7 cellular contexts compared by ENCODE assay signal in genomic region chr1:151720190-151720953, GRCh38. TPM values are rescaled to one million over a fixed set of nuclear protein-coding genes. Genes with fewer than 3 reads are reported as not detected.
DNase-seq lines count a peak whose midpoint lies in the region; ATAC-seq and TF ChIP-seq lines count a peak whose summit lies in the region.

No MANE protein-coding gene starts in this region.

- H3K27ac ChIP-seq in SU-DHL-6 (ENCODE audit: low read depth, low read length), result no peak overlapping the region

- peaks cover 12% of the 10 kb centered on the region for H3K9me3 Mint-ChIP-seq in glutamatergic neuron (ENCODE audit: unreplicated experiment)

- H3K9me3 ChIP-seq in SU-DHL-6 (ENCODE audit: insufficient read depth, low read length) (no peaks in the 10 kb centered on the region), skeletal muscle satellite cell (replicated peaks; ENCODE audit: low read length) (no peaks in the 10 kb centered on the region)

- peak overlapping the region; percentile 73 for H3K4me3 Mint-ChIP-seq in glutamatergic neuron (ENCODE audit: unreplicated experiment)

- H3K9ac ChIP-seq in SU-DHL-6 (ENCODE audit: low read length), result no peak overlapping the region
- H3K9ac ChIP-seq in skeletal muscle satellite cell (ENCODE audit: low read depth, low read length), result no peak overlapping the region

- peak; percentile 46 for ATAC-seq in GM21423 (IDR thresholded peaks at IDR 0.05; ENCODE audit: unreplicated experiment)
- ATAC-seq in HG03439 (IDR thresholded peaks at IDR 0.05; ENCODE audit: unreplicated experiment), result no peak
- ATAC-seq in HG02759 (IDR thresholded peaks at IDR 0.05; ENCODE audit: unreplicated experiment), result no peak

- H3K9me2 ChIP-seq in SU-DHL-6 (replicated peaks; ENCODE audit: insufficient read depth, low read length), result no peaks in the 10 kb centered on the region

- no peaks in the 10 kb centered on the region for H3K36me3 ChIP-seq in SU-DHL-6 (ENCODE audit: low read length)
- no peaks in the 10 kb centered on the region for H3K36me3 ChIP-seq in skeletal muscle satellite cell (ENCODE audit: insufficient read depth, low read length)

- H3K4me1 ChIP-seq in skeletal muscle satellite cell (ENCODE audit: control insufficient read depth, insufficient read depth, low read length), result peaks cover 12% of the 10 kb centered on the region

- H3K27me3 ChIP-seq in SU-DHL-6 (ENCODE audit: low read length), result no peaks in the 10 kb centered on the region
- H3K27me3 ChIP-seq in skeletal muscle satellite cell (ENCODE audit: control insufficient read depth, insufficient read depth, low read length), result peaks cover 73% of the 10 kb centered on the region

- no peaks in the 10 kb centered on the region for H3K36me3 Mint-ChIP-seq in glutamatergic neuron (ENCODE audit: unreplicated experiment)

- DNase-seq in glutamatergic neuron (no peak), NCI-H446 (lab: John Stamatoyannopoulos, UW) (no peak)

- no peak for TF ChIP-seq CTCF in SU-DHL-6 (IDR thresholded peaks at IDR 0.05; ENCODE audit: insufficient read depth, low read length, poor library complexity, severe bottlenecking)
- TF ChIP-seq CTCF in glutamatergic neuron (IDR thresholded peaks at IDR 0.05; ENCODE audit: partially characterized antibody, unreplicated experiment), result no peak

- H3K4me1 Mint-ChIP-seq in glutamatergic neuron (ENCODE audit: low read depth, unreplicated experiment), result peaks cover 32% of the 10 kb centered on the region

- H3K27ac Mint-ChIP-seq in glutamatergic neuron (ENCODE audit: unreplicated experiment), result peak overlapping the region; percentile 25

- H4K20me1 ChIP-seq in SU-DHL-6 (ENCODE audit: low read depth, low read length), result no peaks in the 10 kb centered on the region

- H3K79me2 ChIP-seq in SU-DHL-6 (ENCODE audit: insufficient read depth, low read length), result no peaks in the 10 kb centered on the region

- no peaks in the 10 kb centered on the region for H3F3A ChIP-seq in SU-DHL-6 (ENCODE audit: insufficient read depth)

- no peak overlapping the region for H2AFZ ChIP-seq in SU-DHL-6 (ENCODE audit: low read depth, low read length, severe bottlenecking)

- peak overlapping the region; percentile 45 for H3K4me2 ChIP-seq in SU-DHL-6 (ENCODE audit: low read depth, low read length, poor library complexity, severe bottlenecking)
- peak overlapping the region; percentile 80 for H3K4me2 ChIP-seq in skeletal muscle satellite cell (ENCODE audit: low read length)

- no peak overlapping the region for H3K4me3 ChIP-seq in SU-DHL-6 (ENCODE audit: insufficient read depth, low read length, poor library complexity, severe bottlenecking)
- peak overlapping the region; percentile 72 for H3K4me3 ChIP-seq in skeletal muscle satellite cell (ENCODE audit: low read length)

- H3K27me3 Mint-ChIP-seq in glutamatergic neuron (ENCODE audit: unreplicated experiment), result peaks cover 25% of the 10 kb centered on the region

RNA-seq across cellular contexts. Expression of gene RIIAD1, which starts 0.9 kb away (rescaled TPM):
- total RNA-seq in glutamatergic neuron (ENCODE audit: unreplicated experiment), result 3.8 TPM
- not detected in 2 replicates for total RNA-seq in skeletal muscle satellite cell (2012; rRNA removed)

RNA-seq across cellular contexts. Expression of gene CELF3, which starts 3.8 kb away (rescaled TPM):
- total RNA-seq in glutamatergic neuron (ENCODE audit: unreplicated experiment), result 274 TPM
- total RNA-seq in skeletal muscle satellite cell (2012; rRNA removed), result not detected in 2 replicates

RNA-seq across cellular contexts. Expression of gene MRPL9, which starts 42.9 kb away (rescaled TPM):
- total RNA-seq in glutamatergic neuron (ENCODE audit: unreplicated experiment), result 75.0 TPM
- 85.0 and 104 TPM in 2 replicates for total RNA-seq in skeletal muscle satellite cell (2012; rRNA removed)
